ENCODE assay signal across 37 cellular contexts in genomic region chrX:24651783-24652182, GRCh38. TPM values are rescaled to one million over a fixed set of nuclear protein-coding genes. Genes with fewer than 3 reads are reported as not detected.
"Had no signal": no experiment of that assay in that cellular context is flagged by ENCODE, and none has a peak within 500 bp of the region (broad histone marks: within the 10 kb centered on the region; RNA-seq: fewer than 3 reads in every experiment).

No MANE protein-coding gene starts in this region.

- H3K4me3 ChIP-seq: adrenal gland, cardiac muscle cell had no signal

- H3K36me3 Mint-ChIP-seq: activated CD4-positive, alpha-beta memory T cell treated with anti-CD3 and anti-CD28 coated beads for 36 hours; activated naive CD4-positive, alpha-beta T cell treated with anti-CD3 and anti-CD28 coated beads, Interleukin-2, amount 50 U/mL, for 72 hours; activated naive CD8-positive, alpha-beta T cell treated with anti-CD3 and anti-CD28 coated beads for 36 hours; brain had no signal

- H3K27me3 ChIP-seq: cardiac muscle cell had no signal

- H3K9me3 Mint-ChIP-seq: activated B cell treated with CpG ODN at 0.5 μM for 24 hours; activated CD4-positive, alpha-beta memory T cell treated with anti-CD3 and anti-CD28 coated beads for 36 hours; activated CD4-positive, alpha-beta T cell treated with anti-CD3 and anti-CD28 coated beads, Interleukin-2, amount 10 ng/mL, durations not matched to agents 24 days and 14 days; activated CD8-positive, alpha-beta T cell treated with anti-CD3 and anti-CD28 coated beads for 36 hours; activated naive CD4-positive, alpha-beta T cell treated with anti-CD3 and anti-CD28 coated beads for 36 hours; activated naive CD4-positive, alpha-beta T cell treated with anti-CD3 and anti-CD28 coated beads, Interleukin-2, amount 50 U/mL, for 72 hours; activated naive CD8-positive, alpha-beta T cell treated with anti-CD3 and anti-CD28 coated beads for 36 hours; activated T-cell treated with anti-CD3 and anti-CD28 coated beads, Interleukin-2, amount 50 U/mL, for 4 hours; activated T-cell treated with anti-CD3 and anti-CD28 coated beads, Interleukin-2, amount 50 U/mL, for 72 hours; activated T-helper 1 cell treated with anti-CD3 and anti-CD28 coated beads, Interleukin-12 subunit alpha, Interleukin-12 subunit beta, Interleukin-2, Interleukin-4 antibody, amounts not matched to agents 30 ng/mL and 10 ng/mL and 1 ng/mL, durations not matched to agents 14 hours and 24 hours and 36 hours; activated T-helper 17 cell treated with anti-CD3 and anti-CD28 coated beads, Interleukin-2, amount 50 U/mL, for 72 hours; central memory CD8-positive, alpha-beta T cell; T-helper 1 cell treated with Interleukin-12 subunit alpha and Interleukin-12 subunit beta and Interleukin-4 antibody, amounts not matched to agents 30 μg/mL and 1 μg/mL, for 36 hours; T-helper 2 cell treated with Interferon-gamma antibody and Interleukin-4, amounts not matched to agents 5 μg/mL and 100 μg/mL, for 36 hours had no signal

- H3K4me1 ChIP-seq: adrenal gland had no signal

- H3K36me3 ChIP-seq: adrenal gland, cardiac muscle cell had no signal

- DNase-seq: activated B cell treated with CpG ODN at 0.5 μM for 24 hours; activated CD4-positive, alpha-beta memory T cell treated with anti-CD3 and anti-CD28 coated beads for 36 hours; activated CD4-positive, alpha-beta T cell treated with anti-CD3 and anti-CD28 coated beads for 4 hours; activated CD4-positive, alpha-beta T cell treated with anti-CD3 and anti-CD28 coated beads, Interleukin-2, amount 10 ng/mL, durations not matched to agents 24 days and 14 days; activated CD4-positive, alpha-beta T cell treated with anti-CD3 and anti-CD28 coated beads, Interleukin-2, amount 50 U/mL, for 1 hour; activated CD4-positive, alpha-beta T cell treated with anti-CD3 and anti-CD28 coated beads, Interleukin-2, amount 50 U/mL, for 4 hours; activated CD4-positive, CD25-positive, alpha-beta regulatory T cell treated with anti-CD3 and anti-CD28 coated beads, Interleukin-2, amount 50 U/mL, for 72 hours; activated CD8-positive, alpha-beta memory T cell treated with anti-CD3 and anti-CD28 coated beads, Interleukin-2, amount 50 U/mL, for 4 hours; activated CD8-positive, alpha-beta T cell treated with anti-CD3 and anti-CD28 coated beads for 36 hours; activated effector memory CD4-positive, alpha-beta T cell treated with anti-CD3 and anti-CD28 coated beads, Interleukin-2, amount 50 U/mL, for 16 hours; activated gamma-delta T cell treated with Interleukin-2 at 50 U/mL for 16 hours; activated naive CD4-positive, alpha-beta T cell; activated naive CD4-positive, alpha-beta T cell treated with anti-CD3 and anti-CD28 coated beads for 36 hours; activated naive CD4-positive, alpha-beta T cell treated with anti-CD3 and anti-CD28 coated beads, Interleukin-2, amount 50 U/mL, for 16 hours; activated naive CD8-positive, alpha-beta T cell treated with anti-CD3 and anti-CD28 coated beads for 36 hours; activated T-cell treated with anti-CD3 and anti-CD28 coated beads for 4 hours; activated T-cell treated with anti-CD3 and anti-CD28 coated beads, Interleukin-2, amount 50 U/mL, for 1 hour; activated T-cell treated with anti-CD3 and anti-CD28 coated beads, Interleukin-2, amount 50 U/mL, for 4 hours; activated T-cell treated with anti-CD3 and anti-CD28 coated beads, Interleukin-2, amount 50 U/mL, for 72 hours; adrenal gland; amniotic stem cell; aorta; caudate nucleus; cerebellar nuclear complex; T-helper 2 cell; T-helper 9 cell had no signal

- FAIRE-seq: bronchial epithelial cell, TTC549 had no signal

- H3K9me3 ChIP-seq: adrenal gland had no signal

- H3K27ac ChIP-seq: adrenal gland, cardiac muscle cell, VCaP had no signal

- ATAC-seq: activated CD8-positive, alpha-beta T cell treated with anti-CD3 and anti-CD28 coated beads for 36 hours; activated naive CD4-positive, alpha-beta T cell treated with anti-CD3 and anti-CD28 coated beads, Interleukin-2, amount 50 U/mL, for 72 hours; activated T-cell treated with anti-CD3 and anti-CD28 coated beads, Interleukin-2, amount 50 U/mL, for 4 hours; activated T-cell treated with anti-CD3 and anti-CD28 coated beads, Interleukin-2, amount 50 U/mL, for 72 hours; activated T-helper 17 cell treated with anti-CD3 and anti-CD28 coated beads, Interleukin-2, amount 50 U/mL, for 72 hours had no signal

- H3K27ac Mint-ChIP-seq: activated B cell treated with CpG ODN at 0.5 μM for 24 hours; activated CD4-positive, alpha-beta memory T cell treated with anti-CD3 and anti-CD28 coated beads for 36 hours; activated CD4-positive, alpha-beta T cell treated with anti-CD3 and anti-CD28 coated beads, Interleukin-2, amount 10 ng/mL, durations not matched to agents 24 days and 14 days; activated CD8-positive, alpha-beta T cell treated with anti-CD3 and anti-CD28 coated beads for 36 hours; activated naive CD4-positive, alpha-beta T cell treated with anti-CD3 and anti-CD28 coated beads for 36 hours; activated naive CD4-positive, alpha-beta T cell treated with anti-CD3 and anti-CD28 coated beads, Interleukin-2, amount 50 U/mL, for 72 hours; activated naive CD8-positive, alpha-beta T cell treated with anti-CD3 and anti-CD28 coated beads for 36 hours; activated T-cell treated with anti-CD3 and anti-CD28 coated beads, Interleukin-2, amount 50 U/mL, for 72 hours; activated T-helper 1 cell treated with anti-CD3 and anti-CD28 coated beads, Interleukin-12 subunit alpha, Interleukin-12 subunit beta, Interleukin-2, Interleukin-4 antibody, amounts not matched to agents 30 ng/mL and 10 ng/mL and 1 ng/mL, durations not matched to agents 14 hours and 24 hours and 36 hours; activated T-helper 17 cell treated with anti-CD3 and anti-CD28 coated beads, Interleukin-2, amount 50 U/mL, for 72 hours; brain; T-helper 1 cell treated with Interleukin-12 subunit alpha and Interleukin-12 subunit beta and Interleukin-4 antibody, amounts not matched to agents 30 μg/mL and 1 μg/mL, for 36 hours; T-helper 2 cell treated with Interferon-gamma antibody and Interleukin-4, amounts not matched to agents 5 μg/mL and 100 μg/mL, for 36 hours had no signal

- H3K4me3 Mint-ChIP-seq: activated B cell treated with CpG ODN at 0.5 μM for 24 hours; activated CD4-positive, alpha-beta memory T cell treated with anti-CD3 and anti-CD28 coated beads for 36 hours; activated CD4-positive, alpha-beta T cell treated with anti-CD3 and anti-CD28 coated beads, Interleukin-2, amount 10 ng/mL, durations not matched to agents 24 days and 14 days; activated CD8-positive, alpha-beta T cell treated with anti-CD3 and anti-CD28 coated beads for 36 hours; activated naive CD4-positive, alpha-beta T cell treated with anti-CD3 and anti-CD28 coated beads for 36 hours; activated naive CD8-positive, alpha-beta T cell treated with anti-CD3 and anti-CD28 coated beads for 36 hours; activated T-cell treated with anti-CD3 and anti-CD28 coated beads, Interleukin-2, amount 50 U/mL, for 4 hours; activated T-cell treated with anti-CD3 and anti-CD28 coated beads, Interleukin-2, amount 50 U/mL, for 72 hours; activated T-helper 1 cell treated with anti-CD3 and anti-CD28 coated beads, Interleukin-12 subunit alpha, Interleukin-12 subunit beta, Interleukin-2, Interleukin-4 antibody, amounts not matched to agents 30 ng/mL and 10 ng/mL and 1 ng/mL, durations not matched to agents 14 hours and 24 hours and 36 hours; activated T-helper 17 cell treated with anti-CD3 and anti-CD28 coated beads, Interleukin-2, amount 50 U/mL, for 72 hours; brain; central memory CD8-positive, alpha-beta T cell; T-helper 1 cell treated with Interleukin-12 subunit alpha and Interleukin-12 subunit beta and Interleukin-4 antibody, amounts not matched to agents 30 μg/mL and 1 μg/mL, for 36 hours; T-helper 2 cell treated with Interferon-gamma antibody and Interleukin-4, amounts not matched to agents 5 μg/mL and 100 μg/mL, for 36 hours had no signal

RNA-seq across cellular contexts. Expression of gene PCYT1B, which starts 4.6 kb away (rescaled TPM):
- total RNA-seq: activated B cell treated with CpG ODN at 0.5 μM for 24 hours; activated T-cell treated with anti-CD3 and anti-CD28 coated beads, Interleukin-2, amount 50 U/mL, for 4 hours; activated T-helper 1 cell treated with anti-CD3 and anti-CD28 coated beads, Interleukin-12 subunit alpha, Interleukin-12 subunit beta, Interleukin-2, Interleukin-4 antibody, amounts not matched to agents 30 ng/mL and 10 ng/mL and 1 ng/mL, durations not matched to agents 14 hours and 24 hours and 36 hours had no signal
